8 cellular contexts compared by ENCODE assay signal in the genomic region with DNA sequence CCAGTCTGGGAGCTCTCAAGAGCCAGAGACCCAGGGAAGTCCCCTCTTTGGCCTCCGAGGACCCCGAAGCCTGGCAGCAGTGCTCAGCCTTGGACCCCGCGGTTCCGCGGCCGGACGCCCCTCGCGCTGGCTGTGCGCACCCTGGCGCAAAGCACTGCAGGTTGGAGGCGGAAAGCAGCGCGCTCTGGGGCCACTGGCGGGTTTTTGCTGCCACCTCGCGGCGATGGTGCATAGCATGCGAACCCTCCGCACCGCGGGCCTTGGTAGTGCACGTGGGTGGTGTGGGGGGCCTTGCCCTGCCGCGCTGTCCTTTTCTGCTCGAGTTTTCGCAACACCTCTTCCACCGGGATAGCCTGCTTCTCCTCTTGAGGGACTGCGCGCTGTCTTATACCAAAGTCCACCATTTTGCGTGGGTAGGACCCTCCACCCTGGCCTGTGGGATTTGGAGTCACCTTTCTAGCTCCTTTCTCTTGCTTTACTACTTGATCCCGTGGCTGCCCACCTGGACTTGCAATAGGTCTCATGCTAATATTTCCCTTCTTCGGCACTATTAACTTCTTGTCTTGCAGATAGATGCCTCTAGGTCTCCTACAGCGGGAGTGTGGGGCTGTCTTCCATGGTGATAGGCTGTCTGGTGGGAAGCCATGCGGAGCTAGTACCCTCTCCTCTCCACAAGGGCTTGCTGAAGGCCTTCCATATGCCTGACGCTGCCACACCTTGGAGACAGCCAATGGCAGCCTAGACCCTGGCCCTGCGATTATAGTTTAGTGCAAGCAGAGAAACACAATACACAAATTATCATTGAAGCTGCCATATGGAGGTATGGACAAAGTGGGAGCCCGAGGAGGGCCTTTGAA. TPM values are rescaled to one million over a fixed set of nuclear protein-coding genes. Genes with fewer than 3 reads are reported as not detected.
A peak's percentile ranks its signal among the peaks of the same experiment; 100 is the strongest.
DNase-seq lines count a peak whose midpoint lies in the region; ATAC-seq and TF ChIP-seq lines count a peak whose summit lies in the region.

No MANE protein-coding gene starts in this region.

- peak overlapping the region; percentile 8; the same call in 1 of the 2 replicates for H3K9ac ChIP-seq in ES-I3 (ENCODE audit: low read depth, low read length)

- ATAC-seq in HG02798 (IDR thresholded peaks at IDR 0.05; ENCODE audit: poor library complexity, unreplicated experiment), result peak; percentile 65
- ATAC-seq in GM19455 (IDR thresholded peaks at IDR 0.05; ENCODE audit: unreplicated experiment), result no peak

- H3K9me3 ChIP-seq in ES-I3 (ENCODE audit: control insufficient read depth, insufficient read depth, low read length), result no peaks in the 10 kb centered on the region

- H3K36me3 ChIP-seq in ES-I3 (ENCODE audit: insufficient read depth, low read length), result no peaks in the 10 kb centered on the region
- no peaks in the 10 kb centered on the region for H3K36me3 ChIP-seq in kidney epithelial cell (ENCODE audit: control insufficient read depth, insufficient read depth, low read length)

- DNase-seq in NCI-H2227 (lab: John Stamatoyannopoulos, UW; ENCODE audit: unreplicated experiment) (peak; percentile 88), cardiac fibroblast (ENCODE audit: low read depth in 2 of 2) (peak; percentile 70 to 80), kidney epithelial cell (ENCODE audit: low read depth) (no peak)
- DNase-seq in activated CD4-positive, CD25-positive, alpha-beta regulatory T cell treated with anti-CD3 and anti-CD28 coated beads, Interleukin-2, amount 50 U/mL, for 16 hours (ENCODE audit: low read depth, low spot score), result peak; percentile 44
- peak; percentile 77 for DNase-seq in stimulated activated CD4-positive, alpha-beta T cell treated with anti-CD3 and anti-CD28 coated beads, Interleukin-1b, Interleukin-23, amount 100 ng/mL, for 48 hours

- peaks cover 56% of the 10 kb centered on the region for H3K27me3 ChIP-seq in kidney epithelial cell (ENCODE audit: control insufficient read depth, insufficient read depth, low read length)

- TF ChIP-seq CTCF in cardiac fibroblast (IDR thresholded peaks at IDR 0.05; ENCODE audit: low read depth, low read length) (peak; percentile 85), kidney epithelial cell (IDR thresholded peaks at IDR 0.05; ENCODE audit: insufficient read depth, low read length, poor library complexity, severe bottlenecking) (peak; percentile 91)

- peaks cover 18% of the 10 kb centered on the region; the same call in 1 of the 2 replicates for H3K4me1 ChIP-seq in ES-I3 (ENCODE audit: insufficient read depth, low read length)

- H3K4me3 ChIP-seq in cardiac fibroblast (replicated peaks in 1 of 2; ENCODE audit: low read depth in 2 of 2, low read length in 2 of 2) (peak overlapping the region in 1 of 2 donors; percentile 21), kidney epithelial cell (ENCODE audit: low read depth, low read length) (no peak overlapping the region)

RNA-seq across cellular contexts. Expression of a gene that starts 14.3 kb away (rescaled TPM):
- total RNA-seq in kidney epithelial cell, result not detected in 2 replicates

RNA-seq across cellular contexts. Expression of a gene that starts 53.4 kb away (rescaled TPM):
- total RNA-seq in kidney epithelial cell, result 0.27 and 0.96 TPM in 2 replicates
